Comparison of ENCODE assay signal across 24 cellular contexts in genomic region chr7:140455743-140456142, GRCh38. TPM values are rescaled to one million over a fixed set of nuclear protein-coding genes. Genes with fewer than 3 reads are reported as not detected.
DNase-seq lines count a peak whose midpoint lies in the region; ATAC-seq, FAIRE-seq and TF ChIP-seq lines count a peak whose summit lies in the region.
"Had no signal": no experiment of that assay in that cellular context is flagged by ENCODE, and none has a peak within 500 bp of the region (broad histone marks: within the 10 kb centered on the region; RNA-seq: fewer than 3 reads in every experiment).

No MANE protein-coding gene starts in this region.

- peaks cover 0 to 41% of the 10 kb centered on the region in 2 experiments; a peak in 2 of 4 replicates for H3K79me2 ChIP-seq in H1 (ENCODE audit: control insufficient read depth in 1 of 2, insufficient read depth in 2 of 2, low read length in 2 of 2)

- no peak overlapping the region for H3K18ac ChIP-seq in H1 (ENCODE audit: extremely low read depth, low read length)

- no peak overlapping the region for H4K5ac ChIP-seq in H1 (ENCODE audit: insufficient read length, low read depth, low read length)

- peaks cover 13% of the 10 kb centered on the region for H3K36me3 Mint-ChIP-seq in activated naive CD8-positive, alpha-beta T cell
- H3K36me3 Mint-ChIP-seq in activated naive CD8-positive, alpha-beta T cell treated with anti-CD3 and anti-CD28 coated beads, Interleukin-2, amount 50 U/mL, for 24 hours (ENCODE audit: low read depth) = peaks cover 45% of the 10 kb centered on the region
- peaks cover 40% of the 10 kb centered on the region for H3K36me3 Mint-ChIP-seq in memory B cell

- no peak overlapping the region for H2AFZ ChIP-seq in H1 (ENCODE audit: low read length)

- H3K14ac ChIP-seq in H1 (ENCODE audit: insufficient read length) = no peak overlapping the region

- no peak for TF ChIP-seq EP300 in H1 (IDR thresholded peaks at IDR 0.05; ENCODE audit: borderline replicate concordance in 1 of 2, low read depth in 2 of 2, low read length in 2 of 2)

- H3K27ac Mint-ChIP-seq in activated naive CD8-positive, alpha-beta T cell = peak overlapping the region; percentile 46
- no peak overlapping the region for H3K27ac Mint-ChIP-seq in activated naive CD8-positive, alpha-beta T cell treated with anti-CD3 and anti-CD28 coated beads, Interleukin-2, amount 50 U/mL, for 24 hours
- peak overlapping the region; percentile 81 for H3K27ac Mint-ChIP-seq in memory B cell
- H3K27ac Mint-ChIP-seq: HFFc6 had no signal

- TF ChIP-seq CTCF in H1 (IDR thresholded peaks at IDR 0.05; ENCODE audit: control extremely low read depth in 1 of 3, insufficient read depth in 1 of 3, low read depth in 1 of 3, low read length in 3 of 3) (no peak), upper lobe of right lung (IDR thresholded peaks at IDR 0.05) (no peak)

- no peak overlapping the region for H3K56ac ChIP-seq in H1 (replicated peaks; ENCODE audit: insufficient read length, low read depth, low read length)

- H2BK20ac ChIP-seq in H1 (ENCODE audit: low read length) = no peak overlapping the region

- intact Hi-C loops in upper lobe of right lung (cut with DNase I) (no loop called here), posterior vena cava (cut with DNase I) (no loop called here)

- POLR2A ChIA-PET in H1 (lab: Charles Lee; ENCODE audit: partially characterized antibody) = interaction anchor here (0.5 to 1.5 kb wide), 7 partner anchors 8 to 1444 kb away, joined by 3 to 5 read pairs (median 3); partner anchors contain the start of gene SLC37A3

- TF ChIP-seq RAD21 in H1 (IDR thresholded peaks at IDR 0.05 in 1 of 2, conservative IDR thresholded peaks at IDR 0.05 in 1 of 2; ENCODE audit: low read depth in 2 of 2, low read length in 2 of 2) = no peak

- CTCF ChIA-PET in H1 (lab: Charles Lee; ENCODE audit: partially characterized antibody) = interaction anchor here (0.9 to 5.2 kb wide), 7 partner anchors 8 to 73 kb away, joined by 3 to 27 read pairs (median 3); no protein-coding TSS in a partner anchor

- H3K27ac ChIP-seq in H1 (ENCODE audit: low read depth, low read length) (peak overlapping the region; percentile 61; the same call in 1 of the 2 replicates), upper lobe of right lung (no peak overlapping the region)
- H3K27ac ChIP-seq: A549, HL-60, KMS-11 had no signal

- no peak overlapping the region for H2BK120ac ChIP-seq in H1 (replicated peaks; ENCODE audit: low read depth, low read length)

- no peak overlapping the region for H4K91ac ChIP-seq in H1 (replicated peaks; ENCODE audit: insufficient read length, low read length)

- H3K4me1 ChIP-seq in H1 (replicated peaks in 1 of 4; ENCODE audit: control insufficient read depth in 3 of 4, insufficient read depth in 4 of 4, low read length in 3 of 4) (peaks cover 7 to 27% (median 22%) of the 10 kb centered on the region in 4 experiments; a peak in 6 of 7 replicates), upper lobe of right lung (no peaks in the 10 kb centered on the region)
- H3K4me1 ChIP-seq: A549 had no signal

- no peak overlapping the region for H2BK12ac ChIP-seq in H1 (ENCODE audit: low read depth, low read length)

- H3K4ac ChIP-seq in H1 (replicated peaks; ENCODE audit: insufficient read length, low read depth, low read length) = no peak overlapping the region

- H3K9me3 ChIP-seq in H1 (ENCODE audit: insufficient read depth in 2 of 2, low read depth in 1 of 2, low read length in 1 of 2) (no peaks in the 10 kb centered on the region), upper lobe of right lung (no peaks in the 10 kb centered on the region)
- H3K9me3 ChIP-seq: A549, MG63 had no signal

- H3K9me3 Mint-ChIP-seq in activated naive CD8-positive, alpha-beta T cell (ENCODE audit: low read depth) = no peaks in the 10 kb centered on the region
- no peaks in the 10 kb centered on the region for H3K9me3 Mint-ChIP-seq in activated naive CD8-positive, alpha-beta T cell treated with anti-CD3 and anti-CD28 coated beads, Interleukin-2, amount 50 U/mL, for 24 hours
- no peaks in the 10 kb centered on the region for H3K9me3 Mint-ChIP-seq in memory B cell
- H3K9me3 Mint-ChIP-seq: HFFc6 had no signal

- ATAC-seq in activated naive CD8-positive, alpha-beta T cell treated with anti-CD3 and anti-CD28 coated beads, Interleukin-2, amount 50 U/mL, for 24 hours = no peak
- ATAC-seq in memory B cell (ENCODE audit: low read depth) = no peak
- ATAC-seq in upper lobe of right lung = peak; percentile 22
- ATAC-seq: A549 had no signal

- peak; percentile 84 for FAIRE-seq in H1 (lab: Jason Lieb, UNC)
- FAIRE-seq: A549, G401.6, GM12892, GM19239 had no signal

- DNase-seq in activated naive CD8-positive, alpha-beta T cell treated with anti-CD3 and anti-CD28 coated beads, Interleukin-2, amount 50 U/mL, for 24 hours = no peak
- peak in 1 of 2 experiments; percentile 64 for DNase-seq in H1 (ENCODE audit: low read depth in 1 of 2, low spot score in 2 of 2)
- no peak for DNase-seq in memory B cell (ENCODE audit: low spot score in 2 of 2)
- DNase-seq in upper lobe of right lung = no peak
- no peak for DNase-seq in NK-92 (lab: John Stamatoyannopoulos, UW; ENCODE audit: unreplicated experiment)
- DNase-seq in posterior vena cava (ENCODE audit: low spot score) = no peak
- DNase-seq in DMS153 treated with DMSO at 0.1 percent for 48 hours (lab: John Stamatoyannopoulos, UW; ENCODE audit: unreplicated experiment) = no peak
- DNase-seq: Calu3; CD4-positive, CD25-positive, alpha-beta regulatory T cell; DMS79; HFFc6; MG63; NCI-H1105; NCI-H1694 treated with DMSO at 0.1 percent for 48 hours; NCI-H345; NCI-H69; SHP77 treated with DMSO at 0.1 percent for 48 hours had no signal

- H3K4me3 ChIP-seq in H1 (ENCODE audit: extremely low read depth in 1 of 4, insufficient read depth in 2 of 4, low read depth in 3 of 4, low read length in 4 of 4) (peak overlapping the region in 1 of 4 experiments; percentile 27; a peak in 1 of 8 replicates), upper lobe of right lung (no peak overlapping the region)
- H3K4me3 ChIP-seq: A549, MG63 had no signal

- H2BK5ac ChIP-seq in H1 (ENCODE audit: low read depth, low read length) = 0 out of 2 replicates have a peak overlapping the region, but pooled peaks have one; percentile 69

- no peak overlapping the region for H3K9ac ChIP-seq in H1 (replicated peaks in 1 of 4; ENCODE audit: extremely low read depth in 1 of 4, low read depth in 3 of 4, low read length in 3 of 4)
- H3K9ac ChIP-seq: KMS-11 had no signal

- 0 out of 2 replicates have a peak, but pooled peaks cover 4% of the 10 kb centered on the region for H3K79me1 ChIP-seq in H1 (ENCODE audit: low read depth, low read length)

- H3K4me2 ChIP-seq in H1 (ENCODE audit: insufficient read depth in 1 of 2, low read depth in 2 of 2, low read length in 2 of 2) = peak overlapping the region; percentile 18 to 31; a peak in 3 of 4 replicates
- H3K4me2 ChIP-seq: A549, KMS-11 had no signal

- H2BK15ac ChIP-seq in H1 (ENCODE audit: low read length) = no peak overlapping the region

- H3K4me1 Mint-ChIP-seq in activated naive CD8-positive, alpha-beta T cell (ENCODE audit: low read depth) = peaks cover 34% of the 10 kb centered on the region
- H3K4me1 Mint-ChIP-seq in activated naive CD8-positive, alpha-beta T cell treated with anti-CD3 and anti-CD28 coated beads, Interleukin-2, amount 50 U/mL, for 24 hours = peaks cover 25% of the 10 kb centered on the region
- peaks cover 20% of the 10 kb centered on the region for H3K4me1 Mint-ChIP-seq in memory B cell

- H3K27me3 ChIP-seq in H1 (replicated peaks in 1 of 4; ENCODE audit: control insufficient read depth in 3 of 4, extremely low read depth in 1 of 4, insufficient read depth in 3 of 4, low read length in 3 of 4) (peaks cover 0 to 1% (median 0%) of the 10 kb centered on the region in 4 experiments; a peak in 1 of 7 replicates), upper lobe of right lung (no peaks in the 10 kb centered on the region)
- H3K27me3 ChIP-seq: MG63 had no signal

- H4K20me1 ChIP-seq in H1 (replicated peaks in 1 of 2; ENCODE audit: control insufficient read depth in 1 of 2, insufficient read depth in 2 of 2, low read length in 2 of 2) = peaks cover 0 to 4% of the 10 kb centered on the region in 2 experiments

- TF ChIP-seq POLR2A in H1 (IDR thresholded peaks at IDR 0.05; ENCODE audit: control extremely low read depth in 1 of 2, low read depth in 2 of 2, low read length in 2 of 2) = no peak

- H4K8ac ChIP-seq in H1 (ENCODE audit: extremely low read depth, insufficient read depth, low read length) = no peak overlapping the region

- H3K23ac ChIP-seq in H1 (ENCODE audit: insufficient read length) = no peak overlapping the region

- no peaks in the 10 kb centered on the region for H3K27me3 Mint-ChIP-seq in activated naive CD8-positive, alpha-beta T cell
- no peaks in the 10 kb centered on the region for H3K27me3 Mint-ChIP-seq in activated naive CD8-positive, alpha-beta T cell treated with anti-CD3 and anti-CD28 coated beads, Interleukin-2, amount 50 U/mL, for 24 hours
- H3K27me3 Mint-ChIP-seq in memory B cell = no peaks in the 10 kb centered on the region
- H3K27me3 Mint-ChIP-seq: CD4-positive, CD25-positive, alpha-beta regulatory T cell had no signal

- H3K23me2 ChIP-seq in H1 (ENCODE audit: low read depth, low read length) = no peaks in the 10 kb centered on the region

- 24% methylated on average over 4 of the region's 4 CpGs; no CpG with 5 or more reads in 1 of the 2 experiments for WGBS in H1 (ENCODE audit: extremely low coverage in 1 of 2, insufficient coverage in 1 of 2, insufficient read length in 1 of 2, insufficient replicate concordance in 2 of 2, low coverage in 1 of 2, low lambda C conversion rate in 2 of 2, missing lambda C conversion rate in 1 of 2), 2 experiments

- no peak overlapping the region for H2AK5ac ChIP-seq in H1 (ENCODE audit: low read depth, low read length)

- no peak overlapping the region for H3K4me3 Mint-ChIP-seq in activated naive CD8-positive, alpha-beta T cell
- H3K4me3 Mint-ChIP-seq in activated naive CD8-positive, alpha-beta T cell treated with anti-CD3 and anti-CD28 coated beads, Interleukin-2, amount 50 U/mL, for 24 hours = no peak overlapping the region
- H3K4me3 Mint-ChIP-seq in memory B cell = no peak overlapping the region
- H3K4me3 Mint-ChIP-seq: CD4-positive, CD25-positive, alpha-beta regulatory T cell; HFFc6 had no signal

- H3K36me3 ChIP-seq in H1 (ENCODE audit: control insufficient read depth in 2 of 4, insufficient read depth in 4 of 4, low read length in 3 of 4) (peaks cover 13 to 60% (median 18%) of the 10 kb centered on the region in 4 experiments), upper lobe of right lung (peaks cover 80% of the 10 kb centered on the region)

RNA-seq across cellular contexts. Expression of gene MKRN1, which starts 23.6 kb away (rescaled TPM):
- total RNA-seq in H1 (2021; fragmentation: NEBNext Ultra II Directional; extraction: Animal tissue kit (Norgen Biotek cat#: 25700)) = 94.6 and 99.6 TPM in 2 replicates
- polyA plus RNA-seq in H1 (2011; rRNA removed) = 35.1 and 46.2 TPM in 2 replicates
- 55.2 TPM for polyA plus RNA-seq in H1 (2011; cell fraction: cytosol; rRNA removed)
- polyA plus RNA-seq in H1 (2011; cell fraction: nucleus; rRNA removed) = 47.1 TPM
- 79.4 to 96.7 TPM (median 81.8 TPM) in 4 replicates for polyA plus RNA-seq in H1 (2012, experiment 1 of 2)
- 21.0 TPM for polyA plus RNA-seq in H1 (2012, experiment 2 of 2)
- polyA plus RNA-seq in H1 (2013, experiment 1 of 2) = 70.8 TPM
- polyA plus RNA-seq in H1 (2013, experiment 2 of 2) = 72.2 TPM
- 81.2 and 83.4 TPM in 2 replicates for polyA minus RNA-seq in H1 (2011; rRNA and poly(A)+ RNA removed)
- 63.6 TPM for polyA minus RNA-seq in H1 (2011; cell fraction: cytosol; rRNA and poly(A)+ RNA removed)
- 47.2 TPM for polyA minus RNA-seq in H1 (2011; cell fraction: nucleus; rRNA and poly(A)+ RNA removed)
- total RNA-seq in upper lobe of right lung (84.4 TPM), posterior vena cava (10 to 100 TPM; 59.1 to 74.7 TPM)

RNA-seq across cellular contexts. Expression of gene RAB19, which starts 51.9 kb away (rescaled TPM):
- total RNA-seq in H1 (2021; fragmentation: NEBNext Ultra II Directional; extraction: Animal tissue kit (Norgen Biotek cat#: 25700)) = 9.8 TPM in 2 replicates
- 9.8 and 11.0 TPM in 2 replicates for polyA plus RNA-seq in H1 (2011; rRNA removed)
- polyA plus RNA-seq in H1 (2011; cell fraction: cytosol; rRNA removed) = 11.4 TPM
- 4.9 TPM for polyA plus RNA-seq in H1 (2011; cell fraction: nucleus; rRNA removed)
- 2.4 to 5.7 TPM (median 4.6 TPM) in 4 replicates for polyA plus RNA-seq in H1 (2012, experiment 1 of 2)
- 4.7 TPM for polyA plus RNA-seq in H1 (2012, experiment 2 of 2)
- 4.8 TPM for polyA plus RNA-seq in H1 (2013, experiment 1 of 2)
- polyA plus RNA-seq in H1 (2013, experiment 2 of 2) = 5.5 TPM
- 32.3 and 35.9 TPM in 2 replicates for polyA minus RNA-seq in H1 (2011; rRNA and poly(A)+ RNA removed)
- polyA minus RNA-seq in H1 (2011; cell fraction: cytosol; rRNA and poly(A)+ RNA removed) = 10.0 TPM
- 9.0 TPM for polyA minus RNA-seq in H1 (2011; cell fraction: nucleus; rRNA and poly(A)+ RNA removed)
- 2.9 TPM for total RNA-seq in upper lobe of right lung
- total RNA-seq in posterior vena cava = not detected
- total RNA-seq: HFFc6 had no signal
- polyA plus RNA-seq: A549 had no signal

RNA-seq across cellular contexts. Expression of gene SLC37A3, which starts 57.4 kb away (rescaled TPM):
- total RNA-seq in H1 (2021; fragmentation: NEBNext Ultra II Directional; extraction: Animal tissue kit (Norgen Biotek cat#: 25700)) = 47.3 and 58.2 TPM in 2 replicates
- 71.0 and 74.1 TPM in 2 replicates for polyA plus RNA-seq in H1 (2011; rRNA removed)
- 81.6 TPM for polyA plus RNA-seq in H1 (2011; cell fraction: cytosol; rRNA removed)
- polyA plus RNA-seq in H1 (2011; cell fraction: nucleus; rRNA removed) = 91.2 TPM
- 35.5 to 45.0 TPM (median 40.6 TPM) in 4 replicates for polyA plus RNA-seq in H1 (2012, experiment 1 of 2)
- polyA plus RNA-seq in H1 (2012, experiment 2 of 2) = 6.0 TPM
- polyA plus RNA-seq in H1 (2013, experiment 1 of 2) = 54.0 TPM
- polyA plus RNA-seq in H1 (2013, experiment 2 of 2) = 57.0 TPM
- 113 and 115 TPM in 2 replicates for polyA minus RNA-seq in H1 (2011; rRNA and poly(A)+ RNA removed)
- polyA minus RNA-seq in H1 (2011; cell fraction: cytosol; rRNA and poly(A)+ RNA removed) = 31.4 TPM
- polyA minus RNA-seq in H1 (2011; cell fraction: nucleus; rRNA and poly(A)+ RNA removed) = 93.1 TPM
- 35.2 TPM for total RNA-seq in upper lobe of right lung
- 10 to 100 TPM; 50.7 to 59.0 TPM for total RNA-seq in posterior vena cava
